ENCODE assay signal across 12 cellular contexts in genomic region chr10:66586073-66586472, GRCh38.
DNase-seq lines count a peak whose midpoint lies in the region; TF ChIP-seq lines count a peak whose summit lies in the region.
"Had no signal": no experiment of that assay in that cellular context is flagged by ENCODE, and none has a peak within 500 bp of the region (broad histone marks: within the 10 kb centered on the region; RNA-seq: fewer than 3 reads in every experiment).

No MANE protein-coding gene starts in this region.

- H3K4me1 ChIP-seq in SK-N-SH (ENCODE audit: control insufficient read depth in 1 of 2, insufficient read depth in 2 of 2, low read depth in 1 of 2, low read length in 1 of 2) = no peaks in the 10 kb centered on the region
- no peaks in the 10 kb centered on the region for H3K4me1 ChIP-seq in testis
- H3K4me1 ChIP-seq: left lung had no signal

- peak; percentile 26; the same call in 1 of the 2 replicates for TF ChIP-seq RAD21 in SK-N-SH (IDR thresholded peaks at IDR 0.05; ENCODE audit: low read length)

- H3K36me3 ChIP-seq in SK-N-SH (replicated peaks in 1 of 2; ENCODE audit: control insufficient read depth in 1 of 2, insufficient read depth in 2 of 2, low read length in 1 of 2) = no peaks in the 10 kb centered on the region
- H3K36me3 ChIP-seq in testis (ENCODE audit: low read depth, missing control alignments) = no peaks in the 10 kb centered on the region
- H3K36me3 ChIP-seq: left lung had no signal

- WGBS in SK-N-SH (ENCODE audit: low lambda C conversion rate) = 9% methylated on average over 5 of the region's 5 CpGs
- WGBS in testis, 2 donors = 51 to 59% methylated on average over 5 of the region's 5 CpGs

- H3K9me3 ChIP-seq in SK-N-SH (no peaks in the 10 kb centered on the region), testis (no peaks in the 10 kb centered on the region)
- H3K9me3 ChIP-seq: left lung had no signal

- no peaks in the 10 kb centered on the region for H3F3A ChIP-seq in SK-N-SH (replicated peaks; ENCODE audit: insufficient read depth)

- TF ChIP-seq POLR2A in testis (IDR thresholded peaks at IDR 0.05) = no peak

- H3K4me3 ChIP-seq in SK-N-SH (ENCODE audit: low read depth in 2 of 2, low read length in 1 of 2) (no peak overlapping the region), foreskin fibroblast (ENCODE audit: low read depth in 1 of 2, low read length in 2 of 2) (no peak overlapping the region), testis (no peak overlapping the region)
- H3K4me3 ChIP-seq: left lung had no signal

- H3K27me3 ChIP-seq in SK-N-SH (ENCODE audit: insufficient read depth) (no peaks in the 10 kb centered on the region), testis (no peaks in the 10 kb centered on the region)
- H3K27me3 ChIP-seq: left lung had no signal

- CTCF ChIA-PET in SK-N-SH (lab: Yijun Ruan, JAX) = interaction anchor here (1.2 to 1.4 kb wide), 2 partner anchors 11 to 21 kb away, joined by 3 read pairs; no protein-coding TSS in a partner anchor
- CTCF ChIA-PET in GM10248 (lab: Yijun Ruan, JAX) = interaction anchor here (1.2 kb wide), 2 partner anchors 9 to 10 kb away, joined by 3 read pairs; no protein-coding TSS in a partner anchor

- DNase-seq in NCI-H2227 (lab: John Stamatoyannopoulos, UW; ENCODE audit: unreplicated experiment) (peak; percentile 0), NCI-H2227 treated with DMSO at 0.1 percent for 48 hours (lab: John Stamatoyannopoulos, UW) (no peak), SK-N-SH (no peak), foreskin fibroblast (peak in 1 of 2 donors; percentile 53), testis (peak; percentile 48), HPDE6-E6E7 (ENCODE audit: extremely low spot score) (no peak), GM10248 (ENCODE audit: extremely low spot score) (no peak)
- DNase-seq in stimulated activated CD4-positive, alpha-beta T cell treated with anti-CD3 and anti-CD28 coated beads, Interleukin-2, amount 100 ng/mL, for 24 hours = no peak
- DNase-seq: left lung; NCI-H2107; occipital lobe; stimulated activated naive CD8-positive, alpha-beta T cell treated with anti-CD3 and anti-CD28 coated beads, Interleukin-15, amount 100 ng/mL, for 72 hours had no signal

- H3K9me2 ChIP-seq in SK-N-SH = no peaks in the 10 kb centered on the region

- POLR2A ChIA-PET in SK-N-SH (lab: Yijun Ruan, JAX) = no interaction called here
- POLR2A ChIA-PET in GM10248 (lab: Yijun Ruan, JAX) = no interaction called here

- H3K27ac ChIP-seq in SK-N-SH (ENCODE audit: low read depth in 2 of 2, low read length in 1 of 2) (no peak overlapping the region), testis (no peak overlapping the region)
- H3K27ac ChIP-seq: left lung had no signal

- TF ChIP-seq CTCF in SK-N-SH (IDR thresholded peaks at IDR 0.05) (peak; percentile 50), foreskin fibroblast (IDR thresholded peaks at IDR 0.05; ENCODE audit: low read depth, low read length) (peak; percentile 32), testis (IDR thresholded peaks at IDR 0.05) (peak in 2 of 3 experiments; percentile 11 to 12), GM10248 (IDR thresholded peaks at IDR 0.05; ENCODE audit: control extremely low read depth, extremely low read depth, low read depth, missing control alignments) (no peak)

- H3K4me2 ChIP-seq in SK-N-SH = no peak overlapping the region

- no peak overlapping the region for H3K9ac ChIP-seq in SK-N-SH

- H2AFZ ChIP-seq in SK-N-SH (ENCODE audit: low read depth) = no peak overlapping the region

- H4K20me1 ChIP-seq in SK-N-SH (ENCODE audit: insufficient read depth) = no peaks in the 10 kb centered on the region

- TF ChIP-seq EP300 in SK-N-SH (IDR thresholded peaks at IDR 0.05; ENCODE audit: borderline replicate concordance in 1 of 2, low read depth in 1 of 2, low read length in 1 of 2) = no peak

- intact Hi-C loops in testis (cut with DNase I; ENCODE audit: low total_unique reads) = no loop called here

- H3K79me2 ChIP-seq in SK-N-SH (ENCODE audit: insufficient read depth) = no peaks in the 10 kb centered on the region

TF ChIP-seq in SK-N-SH, 30 proteins besides CTCF, POLR2A, EP300 and RAD21:
- TF ChIP-seq IRF3 (IDR thresholded peaks at IDR 0.05; ENCODE audit: low read depth, low read length) (no peak), FOSL2 (IDR thresholded peaks at IDR 0.05; ENCODE audit: borderline replicate concordance, low read depth) (no peak), PBX3 (IDR thresholded peaks at IDR 0.05) (no peak), SMC3 (IDR thresholded peaks at IDR 0.05; ENCODE audit: low read depth, low read length) (no peak), FOXJ3 (CRISPR knock-in tag; IDR thresholded peaks at IDR 0.05) (no peak), NFIC (IDR thresholded peaks at IDR 0.05; ENCODE audit: borderline replicate concordance) (no peak), RCOR1 (IDR thresholded peaks at IDR 0.05; ENCODE audit: low read length) (no peak), RFX5 (IDR thresholded peaks at IDR 0.05; ENCODE audit: low read length) (no peak), MXI1 (IDR thresholded peaks at IDR 0.05; ENCODE audit: low read depth, low read length) (no peak), GABPA (IDR thresholded peaks at IDR 0.05; ENCODE audit: low read depth) (no peak), MAX (IDR thresholded peaks at IDR 0.05; ENCODE audit: low read depth) (no peak), FOXM1 (IDR thresholded peaks at IDR 0.05; ENCODE audit: low read depth) (no peak), REST (IDR thresholded peaks at IDR 0.05; ENCODE audit: low read depth, low read length) (no peak)

Comparison
In these comparisons a context has a peak if more than half of its experiments do, and no peak if none do; other contexts are left out.
1. DNase-seq: peak in NCI-H2227 (single experiment) and testis (single experiment); none in NCI-H2227 treated with DMSO at 0.1 percent for 48 hours (single experiment), SK-N-SH (single experiment), HPDE6-E6E7 (single experiment), stimulated activated CD4-positive, alpha-beta T cell treated with anti-CD3 and anti-CD28 coated beads, Interleukin-2, amount 100 ng/mL, for 24 hours (0 of 2) and GM10248 (single experiment).